ENCODE assay signal across 8 cellular contexts in genomic region chr4:92305148-92305877, GRCh38. TPM values are rescaled to one million over a fixed set of nuclear protein-coding genes. Genes with fewer than 3 reads are reported as not detected.
DNase-seq lines count a peak whose midpoint lies in the region; ATAC-seq lines count a peak whose summit lies in the region.

No MANE protein-coding gene starts in this region.

- DNase-seq in NCI-H510A (lab: John Stamatoyannopoulos, UW) (peak; percentile 71), left colon (no peak), substantia nigra (lab: John Stamatoyannopoulos, UW) (peak; percentile 7 to 91 (median 77)), SIG-M5 treated with dmso at 0.1 percent for 504 hours (lab: John Stamatoyannopoulos, UW; ENCODE audit: unreplicated experiment) (no peak), activated gamma-delta T cell treated with Interleukin-2 at 50 U/mL for 16 hours (no peak)
- no peak for DNase-seq in activated CD4-positive, alpha-beta T cell treated with anti-CD3 and anti-CD28 coated beads, Interleukin-2, amount 50 U/mL, for 48 hours

- intact Hi-C loops in left colon (cut with DNase I, micrococcal nuclease), result no loop called here

- ATAC-seq in GM19372 (IDR thresholded peaks at IDR 0.05; ENCODE audit: low read depth, unreplicated experiment), result peak; percentile 51
- ATAC-seq in left colon, result peak; percentile 34

- H3K27ac ChIP-seq in cingulate gyrus (ENCODE audit: low read depth, low read length) (peak overlapping the region; percentile 92), substantia nigra (ENCODE audit: low read depth, low read length, poor library complexity, severe bottlenecking) (peak overlapping the region; percentile 87)

RNA-seq across cellular contexts. Expression of gene GRID2, which starts 1.5 kb away (rescaled TPM):
- not detected for total RNA-seq in left colon

Comparison
In these comparisons a context has a peak if more than half of its experiments do, and no peak if none do; other contexts are left out.
1. DNase-seq: peak in NCI-H510A (single experiment) and substantia nigra (49 of 49); none in left colon (0 of 2), activated CD4-positive, alpha-beta T cell treated with anti-CD3 and anti-CD28 coated beads, Interleukin-2, amount 50 U/mL, for 48 hours (0 of 2), SIG-M5 treated with dmso at 0.1 percent for 504 hours (single experiment) and activated gamma-delta T cell treated with Interleukin-2 at 50 U/mL for 16 hours (single experiment).